Comparison of ENCODE assay signal across 8 cellular contexts in genomic region chr1:35929730-35930592, GRCh38. TPM values are rescaled to one million over a fixed set of nuclear protein-coding genes. Genes with fewer than 3 reads are reported as not detected.
DNase-seq lines count a peak whose midpoint lies in the region; ATAC-seq and TF ChIP-seq lines count a peak whose summit lies in the region.

No MANE protein-coding gene starts in this region.

- H3K27ac ChIP-seq in HL-60 (replicated peaks) (peak overlapping the region; percentile 87), parathyroid adenoma (peak overlapping the region; percentile 90)

- peaks cover 6% of the 10 kb centered on the region; the same call in 1 of the 2 replicates for H3K4me1 ChIP-seq in Caco-2
- no peaks in the 10 kb centered on the region for H3K4me1 ChIP-seq in parathyroid adenoma

- intact Hi-C loops in Caco-2 (cut with micrococcal nuclease; ENCODE audit: unreplicated experiment) (no loop called here), cardiac septum (cut with DNase I) (loop anchor here (5.0 kb wide), 1 partner anchor 48 kb away; the partner anchor contains the start of gene AGO1)

- peak overlapping the region; percentile 90 for H3K27ac Mint-ChIP-seq in Caco-2 (ENCODE audit: unreplicated experiment)
- H3K27ac Mint-ChIP-seq in activated naive CD8-positive, alpha-beta T cell treated with anti-CD3 and anti-CD28 coated beads for 36 hours = peak overlapping the region; percentile 93

- H3K27me3 ChIP-seq in Caco-2 (replicated peaks; ENCODE audit: control insufficient read depth, insufficient read depth, low read length) = no peaks in the 10 kb centered on the region
- no peaks in the 10 kb centered on the region for H3K27me3 ChIP-seq in HL-60 (ENCODE audit: insufficient read depth, poor library complexity, severe bottlenecking)
- no peaks in the 10 kb centered on the region for H3K27me3 ChIP-seq in parathyroid adenoma (ENCODE audit: control insufficient read depth, insufficient read depth, low read length)

- H3K4me3 ChIP-seq in Caco-2 (ENCODE audit: low read depth, low read length) = peak overlapping the region; percentile 79
- H3K4me3 ChIP-seq in HL-60 (replicated peaks; ENCODE audit: insufficient read depth, low read length) = peak overlapping the region; percentile 80
- peak overlapping the region; percentile 91 for H3K4me3 ChIP-seq in parathyroid adenoma (ENCODE audit: low read depth, low read length)

- no peak for TF ChIP-seq CTCF in Caco-2 (IDR thresholded peaks at IDR 0.05; ENCODE audit: insufficient read depth in 1 of 2, low read depth in 1 of 2, low read length in 1 of 2, severe bottlenecking in 1 of 2, unreplicated experiment in 1 of 2)
- TF ChIP-seq CTCF in HL-60 (IDR thresholded peaks at IDR 0.05; ENCODE audit: insufficient read depth, low read length) = no peak
- TF ChIP-seq CTCF in parathyroid adenoma (IDR thresholded peaks at IDR 0.05) = no peak

- H3K9me3 Mint-ChIP-seq in Caco-2 (ENCODE audit: unreplicated experiment) = no peaks in the 10 kb centered on the region
- H3K9me3 Mint-ChIP-seq in activated naive CD8-positive, alpha-beta T cell treated with anti-CD3 and anti-CD28 coated beads for 36 hours = no peaks in the 10 kb centered on the region

- no peak for ATAC-seq in GM18873 (IDR thresholded peaks at IDR 0.05; ENCODE audit: low FRiP score, unreplicated experiment)

- no peaks in the 10 kb centered on the region for H3K9me3 ChIP-seq in Caco-2
- no peaks in the 10 kb centered on the region for H3K9me3 ChIP-seq in parathyroid adenoma (ENCODE audit: control insufficient read depth, low read length)

- H3K36me3 Mint-ChIP-seq in Caco-2 (ENCODE audit: insufficient read depth, unreplicated experiment) = peaks cover 14% of the 10 kb centered on the region
- H3K36me3 Mint-ChIP-seq in activated naive CD8-positive, alpha-beta T cell treated with anti-CD3 and anti-CD28 coated beads for 36 hours = peaks cover 2% of the 10 kb centered on the region

- H3K36me3 ChIP-seq in Caco-2 (ENCODE audit: control insufficient read depth, insufficient read depth, low read length) (no peaks in the 10 kb centered on the region), parathyroid adenoma (ENCODE audit: control insufficient read depth, insufficient read depth, low read length) (no peaks in the 10 kb centered on the region)

- POLR2A ChIA-PET in Caco-2 (lab: Charles Lee) = interaction anchor here (0.6 to 0.7 kb wide), 3 partner anchors 60 to 628 kb away, joined by 3 to 10 read pairs (median 3); no protein-coding TSS in a partner anchor

- H2AFZ ChIP-seq in parathyroid adenoma = peak overlapping the region; percentile 66

- peaks cover 9% of the 10 kb centered on the region for H3K4me1 Mint-ChIP-seq in Caco-2 (ENCODE audit: low read depth, unreplicated experiment)
- H3K4me1 Mint-ChIP-seq in activated naive CD8-positive, alpha-beta T cell treated with anti-CD3 and anti-CD28 coated beads for 36 hours = peaks cover 27% of the 10 kb centered on the region

- no peaks in the 10 kb centered on the region for H3K27me3 Mint-ChIP-seq in Caco-2 (ENCODE audit: insufficient read depth, unreplicated experiment)
- no peaks in the 10 kb centered on the region for H3K27me3 Mint-ChIP-seq in activated naive CD8-positive, alpha-beta T cell treated with anti-CD3 and anti-CD28 coated beads for 36 hours

- TSS peak; percentile 82 for BruUV-seq in Caco-2 (replicated peaks; lab: Mats Ljungman, UMichigan)

- H3K9ac ChIP-seq in parathyroid adenoma = peak overlapping the region; percentile 43

- CTCF ChIA-PET in Caco-2 (lab: Charles Lee) = interaction anchor here (0.6 kb wide), 1 partner anchor 47 kb away, joined by 6 read pairs; the partner anchor contains the start of gene AGO1

- peak overlapping the region; percentile 95 for H3K4me2 ChIP-seq in parathyroid adenoma (ENCODE audit: low read length)

- H3K4me3 Mint-ChIP-seq in Caco-2 (ENCODE audit: unreplicated experiment) = peak overlapping the region; percentile 86
- H3K4me3 Mint-ChIP-seq in activated naive CD8-positive, alpha-beta T cell treated with anti-CD3 and anti-CD28 coated beads for 36 hours = peak overlapping the region; percentile 93

- DNase-seq in Caco-2 (no peak), HL-60 (ENCODE audit: low read depth in 1 of 2, low spot score in 1 of 2) (peak in 1 of 2 experiments; percentile 62), RKO (ENCODE audit: low spot score) (peak; percentile 61), cardiac septum (ENCODE audit: low spot score) (peak; percentile 82), NCI-H446 treated with DMSO at 0.1 percent for 48 hours (lab: John Stamatoyannopoulos, UW) (no peak)
- peak; percentile 44 for DNase-seq in activated naive CD8-positive, alpha-beta T cell treated with anti-CD3 and anti-CD28 coated beads for 36 hours

- H3K79me2 ChIP-seq in parathyroid adenoma = no peaks in the 10 kb centered on the region

RNA-seq across cellular contexts. Expression of gene AGO3, which starts 0.9 kb away (rescaled TPM):
- total RNA-seq in Caco-2 (2022) (18.1 and 19.7 TPM in 2 replicates), cardiac septum (17.5 TPM)
- 10 to 100 TPM; 24.5 to 26.0 TPM for total RNA-seq in activated naive CD8-positive, alpha-beta T cell treated with anti-CD3 and anti-CD28 coated beads for 36 hours

RNA-seq across cellular contexts. Expression of gene AGO1, which starts 47.0 kb away (rescaled TPM):
- total RNA-seq in Caco-2 (2022) = 28.9 and 29.8 TPM in 2 replicates
- 10 to 100 TPM; 40.4 to 40.8 TPM for total RNA-seq in activated naive CD8-positive, alpha-beta T cell treated with anti-CD3 and anti-CD28 coated beads for 36 hours
- 21.1 TPM for total RNA-seq in cardiac septum

Comparison
In these comparisons a context has a peak if more than half of its experiments do, and no peak if none do; other contexts are left out.
1. DNase-seq: peak in RKO (single experiment), activated naive CD8-positive, alpha-beta T cell treated with anti-CD3 and anti-CD28 coated beads for 36 hours (single experiment) and cardiac septum (single experiment); none in Caco-2 (0 of 2) and NCI-H446 treated with DMSO at 0.1 percent for 48 hours (single experiment).
2. Peak in every context shown above with its lines, with median percentiles within 50 percentile points of each other: H3K4me3 ChIP-seq.